Comparison of ENCODE assay signal across 23 cellular contexts in the genomic region with DNA sequence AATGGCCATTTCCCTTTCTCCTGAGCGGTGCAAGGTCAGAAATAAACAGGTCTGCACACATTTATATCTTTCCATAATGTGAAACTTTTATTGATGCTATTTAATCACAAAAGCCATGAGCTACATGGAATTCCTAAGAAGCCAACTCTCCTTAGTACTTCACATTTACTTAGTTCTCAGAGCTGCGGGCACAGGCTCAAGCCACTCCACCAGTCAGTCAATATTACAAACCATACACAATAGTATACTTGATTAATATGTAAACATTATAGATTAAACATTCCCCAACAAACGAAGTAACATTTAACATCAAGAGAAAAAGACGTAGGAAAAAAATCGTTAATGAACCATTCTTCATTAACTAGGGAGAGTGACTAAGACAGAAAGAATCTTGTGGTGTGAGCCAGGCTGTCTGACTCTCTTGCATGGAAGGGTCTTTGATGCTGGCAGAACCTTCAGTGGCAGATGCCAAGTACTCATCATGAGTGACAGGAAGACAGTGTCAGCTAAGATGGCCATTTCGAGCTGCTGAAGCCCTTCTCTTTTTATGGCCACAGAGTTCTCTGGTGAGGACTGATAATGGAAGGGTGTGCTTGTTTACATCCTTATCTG.
DNase-seq lines count a peak whose midpoint lies in the region; ATAC-seq, FAIRE-seq and TF ChIP-seq lines count a peak whose summit lies in the region.
"Had no signal": no experiment of that assay in that cellular context is flagged by ENCODE, and none has a peak within 500 bp of the region (broad histone marks: within the 10 kb centered on the region; RNA-seq: fewer than 3 reads in every experiment).

No MANE protein-coding gene starts in this region.

- H3K9me1 ChIP-seq in K562 (ENCODE audit: control insufficient read depth, insufficient read depth, low read length) = no peaks in the 10 kb centered on the region

- 0% methylated on average over 6 of the region's 6 CpGs for WGBS in K562 (ENCODE audit: insufficient coverage, low coverage, missing lambda C conversion rate)
- WGBS in transverse colon (ENCODE audit: low coverage in 1 of 2), 2 donors = 45 to 58% methylated on average over 6 of the region's 6 CpGs

- H3K4me3 ChIP-seq in K562 = no peak overlapping the region
- no peak overlapping the region for H3K4me3 ChIP-seq in breast epithelium
- no peak overlapping the region for H3K4me3 ChIP-seq in transverse colon
- H3K4me3 ChIP-seq: BLaER1, PC-9, SJCRH30 had no signal

- H3K36me3 ChIP-seq in K562 (ENCODE audit: control insufficient read depth, insufficient read depth, low read length) = no peaks in the 10 kb centered on the region
- no peaks in the 10 kb centered on the region for H3K36me3 ChIP-seq in breast epithelium
- no peaks in the 10 kb centered on the region for H3K36me3 ChIP-seq in transverse colon
- H3K36me3 ChIP-seq: BLaER1, SJCRH30 had no signal

- H3K9me3 Mint-ChIP-seq in nephron = peaks cover 4% of the 10 kb centered on the region
- H3K9me3 Mint-ChIP-seq: CD4-positive, alpha-beta memory T cell; HFFc6; IgD-negative memory B cell had no signal

- TF ChIP-seq EP300 in K562 (IDR thresholded peaks at IDR 0.05; ENCODE audit: low read length) (no peak), transverse colon (IDR thresholded peaks at IDR 0.05; ENCODE audit: low read depth) (no peak)

- H3K4me1 Mint-ChIP-seq in nephron = peaks cover 26% of the 10 kb centered on the region
- H3K4me1 Mint-ChIP-seq: CD4-positive, alpha-beta memory T cell; IgD-negative memory B cell had no signal

- H3K27ac ChIP-seq in K562 (ENCODE audit: extremely low read depth, low read depth, low read length) (no peak overlapping the region), breast epithelium (peak overlapping the region in 1 of 2 donors; percentile 31), transverse colon (no peak overlapping the region)
- H3K27ac ChIP-seq: BLaER1, HL-60, PC-9, SJCRH30 had no signal

- peak in 43 of 76 experiments; percentile 1 to 61 (median 29) for DNase-seq in HUDEP-2 (lab: John Stamatoyannopoulos, UW; ENCODE audit: unreplicated experiment in 76 of 76)
- peak; percentile 33 for DNase-seq in SW480 (ENCODE audit: low spot score)
- no peak for DNase-seq in K562 (ENCODE audit: extremely low read depth in 1 of 4, low spot score in 3 of 4)
- DNase-seq in breast epithelium (ENCODE audit: low spot score in 2 of 2) = no peak
- no peak for DNase-seq in transverse colon
- no peak for DNase-seq in DMS 273 treated with DMSO at 0.1 percent for 48 hours (lab: John Stamatoyannopoulos, UW)
- DNase-seq: CD4-positive, alpha-beta memory T cell; DMS79 treated with DMSO at 0.1 percent for 48 hours; HFFc6; NCI-H1092 treated with DMSO at 0.1 percent for 48 hours; NCI-H146; NCI-H2081 treated with DMSO at 0.1 percent for 48 hours; NCI-H510A treated with DMSO at 0.1 percent for 48 hours; NCI-H82; PC-9; SJCRH30 had no signal

- H3K9me3 ChIP-seq in K562 (replicated peaks; ENCODE audit: control insufficient read depth, insufficient read depth, low read depth, low read length) = no peaks in the 10 kb centered on the region
- H3K9me3 ChIP-seq in breast epithelium = no peaks in the 10 kb centered on the region
- no peaks in the 10 kb centered on the region for H3K9me3 ChIP-seq in transverse colon
- H3K9me3 ChIP-seq: BLaER1, SJCRH30 had no signal

- H3K4me3 Mint-ChIP-seq in nephron = no peak overlapping the region
- H3K4me3 Mint-ChIP-seq: CD4-positive, alpha-beta memory T cell; HFFc6; IgD-negative memory B cell had no signal

- H3K79me2 ChIP-seq in K562 (ENCODE audit: control insufficient read depth, insufficient read depth, low read length) = no peaks in the 10 kb centered on the region

- TF ChIP-seq CTCF in K562 (IDR thresholded peaks at IDR 0.05 in 2 of 3, conservative IDR thresholded peaks at IDR 0.05 in 1 of 3; ENCODE audit: insufficient read depth in 2 of 3, low read depth in 1 of 3, low read length in 3 of 3) (no peak), nephron (IDR thresholded peaks at IDR 0.05; ENCODE audit: unreplicated experiment in 3 of 3) (no peak), breast epithelium (IDR thresholded peaks at IDR 0.05) (no peak), transverse colon (IDR thresholded peaks at IDR 0.05) (no peak)

- H3K36me3 Mint-ChIP-seq in nephron (ENCODE audit: low read depth) = no peaks in the 10 kb centered on the region
- H3K36me3 Mint-ChIP-seq: CD4-positive, alpha-beta memory T cell; IgD-negative memory B cell had no signal

- peak overlapping the region; percentile 14 to 88 (median 76) for H3K27ac Mint-ChIP-seq in nephron
- H3K27ac Mint-ChIP-seq: CD4-positive, alpha-beta memory T cell; HFFc6; IgD-negative memory B cell had no signal

- H3K27me3 Mint-ChIP-seq in nephron (ENCODE audit: low read depth) = peaks cover 4% of the 10 kb centered on the region

- H3K27me3 ChIP-seq in K562 (ENCODE audit: control insufficient read depth in 2 of 2, insufficient read depth in 2 of 2, low read length in 2 of 2) (no peaks in the 10 kb centered on the region), breast epithelium (no peaks in the 10 kb centered on the region), transverse colon (no peaks in the 10 kb centered on the region)
- H3K27me3 ChIP-seq: BLaER1, SJCRH30 had no signal

- BruUV-seq in K562 (replicated peaks; lab: Mats Ljungman, UMichigan) = no TSS peak

- no peak overlapping the region for H2AFZ ChIP-seq in K562 (ENCODE audit: low read depth, low read length)
- H2AFZ ChIP-seq: PC-9 had no signal

- ATAC-seq in K562 (no peak), GM21529 (IDR thresholded peaks at IDR 0.05; ENCODE audit: unreplicated experiment) (no peak)

- TF ChIP-seq RAD21 in K562 (CRISPR knock-in tag; conservative IDR thresholded peaks at IDR 0.05 in 1 of 2, IDR thresholded peaks at IDR 0.05 in 1 of 2) = no peak

- FAIRE-seq in K562 (lab: Jason Lieb, UNC) = no peak
- FAIRE-seq: D721Med, H54 had no signal

- intact Hi-C loops in K562 (cut with micrococcal nuclease) (no loop called here), breast epithelium (cut with DNase I; ENCODE audit: low total_unique reads) (no loop called here), transverse colon (cut with DNase I; ENCODE audit: low total_unique reads) (no loop called here)

- H3K4me1 ChIP-seq in K562 (replicated peaks in 1 of 2; ENCODE audit: control insufficient read depth in 2 of 2, insufficient read depth in 2 of 2, low read length in 2 of 2) (no peaks in the 10 kb centered on the region), breast epithelium (no peaks in the 10 kb centered on the region), transverse colon (no peaks in the 10 kb centered on the region)
- H3K4me1 ChIP-seq: BLaER1 had no signal

- POLR2A ChIA-PET in K562 (lab: Yijun Ruan, JAX) = no interaction called here

- CTCF ChIA-PET in K562 (lab: Yijun Ruan, JAX; ENCODE audit: low intra/inter-chr PET ratio) = no interaction called here

- no peaks in the 10 kb centered on the region for H4K20me1 ChIP-seq in K562 (replicated peaks; ENCODE audit: control insufficient read depth, insufficient read depth, low read length)
- H4K20me1 ChIP-seq: BLaER1 had no signal

- H3K4me2 ChIP-seq in K562 (ENCODE audit: insufficient read depth, low read length) = no peak overlapping the region
- H3K4me2 ChIP-seq: BLaER1, PC-9 had no signal

- in situ Hi-C loops in K562 (cut with MboI) = no loop called here
- in situ Hi-C loops in transverse colon (cut with MboI; ENCODE audit: low pct_ligation_motif_present in 1 of 4, low pct_unique_long_range_greater_than_20kb in 1 of 4, low sequenced_read_pairs in 3 of 4) = no loop called here

- H3K9ac ChIP-seq in K562 (ENCODE audit: insufficient read depth in 1 of 2, low read depth in 2 of 2, low read length in 2 of 2) = no peak overlapping the region
- H3K9ac ChIP-seq: BLaER1 had no signal

- TF ChIP-seq POLR2A in K562 (conservative IDR thresholded peaks at IDR 0.05) (no peak), breast epithelium (IDR thresholded peaks at IDR 0.05) (no peak), transverse colon (IDR thresholded peaks at IDR 0.05) (no peak)

TF ChIP-seq in K562, 482 proteins besides CTCF, POLR2A, EP300 and RAD21:
- TF ChIP-seq, protein P1, sequence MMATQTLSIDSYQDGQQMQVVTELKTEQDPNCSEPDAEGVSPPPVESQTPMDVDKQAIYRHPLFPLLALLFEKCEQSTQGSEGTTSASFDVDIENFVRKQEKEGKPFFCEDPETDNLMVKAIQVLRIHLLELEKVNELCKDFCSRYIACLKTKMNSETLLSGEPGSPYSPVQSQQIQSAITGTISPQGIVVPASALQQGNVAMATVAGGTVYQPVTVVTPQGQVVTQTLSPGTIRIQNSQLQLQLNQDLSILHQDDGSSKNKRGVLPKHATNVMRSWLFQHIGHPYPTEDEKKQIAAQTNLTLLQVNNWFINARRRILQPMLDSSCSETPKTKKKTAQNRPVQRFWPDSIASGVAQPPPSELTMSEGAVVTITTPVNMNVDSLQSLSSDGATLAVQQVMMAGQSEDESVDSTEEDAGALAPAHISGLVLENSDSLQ (IDR thresholded peaks at IDR 0.05) = peak; percentile 39; the same call in 1 of the 2 replicates
- no peak for TF ChIP-seq FOXK1 (CRISPR knock-in tag; IDR thresholded peaks at IDR 0.05; ENCODE audit: borderline replicate concordance)

Comparison
In these comparisons a context has a peak if more than half of its experiments do, and no peak if none do; other contexts are left out.
1. DNase-seq: peak in HUDEP-2 (43 of 76) and SW480 (single experiment); none in K562 (0 of 4), breast epithelium (0 of 2), transverse colon (single experiment) and DMS 273 treated with DMSO at 0.1 percent for 48 hours (single experiment).